Comparison of ENCODE assay signal across 28 cellular contexts in genomic region chr5:65727491-65728156, GRCh38. TPM values are rescaled to one million over a fixed set of nuclear protein-coding genes. Genes with fewer than 3 reads are reported as not detected.
DNase-seq lines count a peak whose midpoint lies in the region; ATAC-seq, FAIRE-seq and TF ChIP-seq lines count a peak whose summit lies in the region.
"Had no signal": no experiment of that assay in that cellular context is flagged by ENCODE, and none has a peak within 500 bp of the region (broad histone marks: within the 10 kb centered on the region; RNA-seq: fewer than 3 reads in every experiment).

No MANE protein-coding gene starts in this region.

- ATAC-seq in GM23338 (no peak), GM12878 (peak; percentile 20), foreskin keratinocyte (no peak), HG03378 (IDR thresholded peaks at IDR 0.05; ENCODE audit: unreplicated experiment) (no peak)
- ATAC-seq: SK-N-SH treated with all-trans-retinoic acid at 6 μM for 48 hours, T-cell had no signal

- 45% methylated on average over 7 of the region's 7 CpGs for WGBS in GM12878 (ENCODE audit: insufficient coverage, insufficient replicate concordance, low lambda C conversion rate, missing lambda C conversion rate)
- 63 to 68% methylated on average over 7 of the region's 7 CpGs for WGBS in thyroid gland, 2 donors

- H3K9ac ChIP-seq in GM12878 (ENCODE audit: control insufficient read depth, insufficient read depth, low read length), result no peak overlapping the region

- H3K27ac ChIP-seq in GM23338 (ENCODE audit: low read depth) (no peak overlapping the region), GM12878 (ENCODE audit: control insufficient read depth, insufficient read depth) (0 out of 2 replicates have a peak overlapping the region, but pooled peaks have one; percentile 4), foreskin keratinocyte (peak overlapping the region; percentile 2), thyroid gland (peak overlapping the region in 2 of 3 donors; percentile 40 to 47), SJCRH30 (no peak overlapping the region)

- H3K9me3 ChIP-seq in GM12878 (replicated peaks; ENCODE audit: control insufficient read depth, insufficient read depth, low read length) (no peaks in the 10 kb centered on the region), thyroid gland (no peaks in the 10 kb centered on the region), SJCRH30 (replicated peaks) (no peaks in the 10 kb centered on the region)
- H3K9me3 ChIP-seq: MG63 had no signal

- peaks cover 35% of the 10 kb centered on the region for H3K4me1 Mint-ChIP-seq in GM23338

- CTCF ChIA-PET in GM12878 (lab: Yijun Ruan, JAX), result interaction anchor here (1.0 to 2.6 kb wide), 5 partner anchors 14 to 444 kb away, joined by 3 to 20 read pairs (median 4); no protein-coding TSS in a partner anchor

- H3K4me2 ChIP-seq in GM23338, result peak overlapping the region; percentile 17; the same call in 1 of the 2 replicates
- peak overlapping the region; percentile 26 for H3K4me2 ChIP-seq in GM12878 (ENCODE audit: control insufficient read depth, insufficient read depth)

- RAD21 ChIA-PET in GM12878 (lab: Charles Lee; ENCODE audit: unreplicated experiment), result interaction anchor here (1.6 kb wide), 2 partner anchors 9 to 99 kb away, joined by 5 to 6 read pairs; no protein-coding TSS in a partner anchor

- peaks cover 18% of the 10 kb centered on the region for H3K36me3 Mint-ChIP-seq in GM23338 (ENCODE audit: low read depth)
- H3K36me3 Mint-ChIP-seq: T-cell had no signal

- peaks cover 39% of the 10 kb centered on the region for H3K4me1 ChIP-seq in GM23338 (ENCODE audit: insufficient read depth)
- H3K4me1 ChIP-seq in GM12878 (ENCODE audit: control insufficient read depth, insufficient read depth, low read length), result peaks cover 13% of the 10 kb centered on the region
- peaks cover 17% of the 10 kb centered on the region for H3K4me1 ChIP-seq in foreskin keratinocyte
- H3K4me1 ChIP-seq in thyroid gland, result peaks cover 9 to 13% of the 10 kb centered on the region in 2 donors
- peaks cover 3% of the 10 kb centered on the region; the same call in 1 of the 2 replicates for H3K4me1 ChIP-seq in SJCRH30

- TF ChIP-seq POLR2A in GM12878 (IDR thresholded peaks at IDR 0.05; ENCODE audit: low read depth, low read length), result no peak
- TF ChIP-seq POLR2A in thyroid gland (IDR thresholded peaks at IDR 0.05), result no peak

- in situ Hi-C loops in GM12878 (cut with MboI), result no loop called here

- H3K36me3 ChIP-seq in GM23338 (ENCODE audit: insufficient read depth) (no peaks in the 10 kb centered on the region), GM12878 (ENCODE audit: control insufficient read depth in 2 of 2, insufficient read depth in 2 of 2, low read length in 1 of 2) (no peaks in the 10 kb centered on the region), thyroid gland (no peaks in the 10 kb centered on the region), SJCRH30 (peaks cover 10% of the 10 kb centered on the region; the same call in 1 of the 2 replicates)

- H3K4me3 ChIP-seq in GM23338 (no peak overlapping the region), GM12878 (0 out of 2 replicates have a peak overlapping the region, but pooled peaks have one; percentile 19), thyroid gland (replicated peaks in 1 of 3) (no peak overlapping the region), SJCRH30 (no peak overlapping the region)
- H3K4me3 ChIP-seq: MG63 had no signal

- no peak overlapping the region for H3K4me3 Mint-ChIP-seq in GM23338
- H3K4me3 Mint-ChIP-seq: T-cell had no signal

- peaks cover 3% of the 10 kb centered on the region for H3F3A ChIP-seq in GM23338 (replicated peaks; ENCODE audit: low read depth)

- H3K27me3 ChIP-seq in GM23338 (ENCODE audit: insufficient read depth), result no peaks in the 10 kb centered on the region
- no peaks in the 10 kb centered on the region for H3K27me3 ChIP-seq in GM12878 (replicated peaks in 1 of 2; ENCODE audit: control insufficient read depth in 2 of 2, insufficient read depth in 2 of 2, low read length in 1 of 2)
- H3K27me3 ChIP-seq in foreskin keratinocyte, result no peaks in the 10 kb centered on the region
- H3K27me3 ChIP-seq in thyroid gland, result no peaks in the 10 kb centered on the region
- H3K27me3 ChIP-seq in SJCRH30, result no peaks in the 10 kb centered on the region
- H3K27me3 ChIP-seq: MG63 had no signal

- H4K20me1 ChIP-seq in GM23338 (replicated peaks; ENCODE audit: insufficient read depth), result peaks cover 52% of the 10 kb centered on the region
- no peaks in the 10 kb centered on the region for H4K20me1 ChIP-seq in GM12878 (ENCODE audit: control insufficient read depth, insufficient read depth)

- H3K27me3 Mint-ChIP-seq in GM23338 (ENCODE audit: insufficient read depth, low read depth, poor library complexity), result peaks cover 3% of the 10 kb centered on the region
- H3K27me3 Mint-ChIP-seq: CD4-positive, CD25-positive, alpha-beta regulatory T cell; T-cell had no signal

- FAIRE-seq in GM12878 (lab: Jason Lieb, UNC), result no peak
- FAIRE-seq: GM18507, H1, HTR-8/SVneo, RCC 7860 had no signal

- no TSS peak for BruUV-seq in GM12878 (replicated peaks; lab: Mats Ljungman, UMichigan)

- SMC1A ChIA-PET in GM12878 (lab: Charles Lee; ENCODE audit: uncharacterized antibody, unreplicated experiment), result interaction anchor here (0.6 to 2.8 kb wide), 10 partner anchors 10 to 412 kb away, joined by 3 to 13 read pairs (median 3); no protein-coding TSS in a partner anchor

- no peak for TF ChIP-seq RAD21 in GM12878 (IDR thresholded peaks at IDR 0.05; ENCODE audit: insufficient read depth, low read depth, low read length)

- POLR2A ChIA-PET in GM12878 (lab: Charles Lee), result interaction anchor here (0.5 to 1.2 kb wide), 5 partner anchors 12 to 163 kb away, joined by 3 to 9 read pairs (median 4); no protein-coding TSS in a partner anchor

- TF ChIP-seq EP300 in GM12878 (IDR thresholded peaks at IDR 0.05; ENCODE audit: borderline replicate concordance in 1 of 2, control insufficient read depth in 1 of 2, low read depth in 2 of 2, low read length in 2 of 2), result no peak

- TF ChIP-seq CTCF in GM23338 (conservative IDR thresholded peaks at IDR 0.05; ENCODE audit: low read depth in 2 of 2) (no peak), GM12878 (IDR thresholded peaks at IDR 0.05 in 2 of 3, conservative IDR thresholded peaks at IDR 0.05 in 1 of 3; ENCODE audit: control insufficient read depth in 2 of 3, extremely low read depth in 1 of 3, insufficient read depth in 1 of 3, low read depth in 3 of 3, low read length in 3 of 3) (no peak), foreskin keratinocyte (conservative IDR thresholded peaks at IDR 0.05) (no peak), thyroid gland (IDR thresholded peaks at IDR 0.05) (no peak)

- intact Hi-C loops in GM12878 (cut with micrococcal nuclease; ENCODE audit: unreplicated experiment) (no loop called here), thyroid gland (cut with DNase I) (no loop called here)

- H3K27ac Mint-ChIP-seq in GM23338, result no peak overlapping the region
- H3K27ac Mint-ChIP-seq: T-cell had no signal

- no peaks in the 10 kb centered on the region for H3K9me2 ChIP-seq in GM23338 (ENCODE audit: insufficient read depth)

- H3K79me2 ChIP-seq in GM23338 (replicated peaks; ENCODE audit: insufficient read depth) (peaks cover 97% of the 10 kb centered on the region), GM12878 (ENCODE audit: control insufficient read depth, insufficient read depth, low read length) (peaks cover 22% of the 10 kb centered on the region)

- H3K9me3 Mint-ChIP-seq in GM23338, result no peaks in the 10 kb centered on the region; the same call in 1 of the 3 replicates
- H3K9me3 Mint-ChIP-seq: CD4-positive, CD25-positive, alpha-beta regulatory T cell; T-cell had no signal

- DNase-seq in GM23338 (ENCODE audit: low spot score), result no peak
- DNase-seq in GM12878 (ENCODE audit: low read depth, low spot score), result no peak
- DNase-seq in foreskin keratinocyte, result peak in 1 of 2 donors; percentile 19
- DNase-seq in thyroid gland, result peak in 1 of 2 donors; percentile 8
- no peak for DNase-seq in SJCRH30
- DNase-seq in NCI-H2171 (lab: John Stamatoyannopoulos, UW), result no peak
- DNase-seq in NCI-H446 treated with DMSO at 0.1 percent for 48 hours (lab: John Stamatoyannopoulos, UW), result no peak
- DNase-seq: AML-193; CD4-positive, CD25-positive, alpha-beta regulatory T cell; COR-L47; GDM1; IMR-90; Kasumi-1; MG63; NCI-H1048; NCI-H1436; NCI-H2029; NCI-H2171 treated with DMSO at 0.1 percent for 48 hours; NCI-H446; NK-92 treated with Interleukin-12 subunit alpha and Interleukin-12 subunit beta, amount 100 ng/mL, for 24 hours; SHP77 treated with DMSO at 0.1 percent for 48 hours; T-cell had no signal

- H2AFZ ChIP-seq in GM23338 (no peak overlapping the region), GM12878 (ENCODE audit: control insufficient read depth, low read depth, low read length) (no peak overlapping the region)

RNA-seq across cellular contexts. Expression of gene NLN, which starts 5.6 kb away (rescaled TPM):
- 155 and 168 TPM in 2 replicates for total RNA-seq in GM23338 (2014; rRNA removed; shearing (Covaris generic))
- polyA plus RNA-seq in GM23338 (2016; fragmentation: Nextera tagmentation; extraction: Ambion mirVana) (49.5 and 56.4 TPM in 2 replicates), GM12878 (2011; rRNA removed) (15.9 and 23.4 TPM in 2 replicates), GM12878 (2014; fragmentation: Illumina TruSeq; extraction: Trizol) (35.2 and 40.4 TPM in 2 replicates), GM12878 (2014; fragmentation: Nextera tagmentation; extraction: Ambion mirVana) (1 to 10 TPM; 6.8 to 9.2 TPM), GM12878 (2014; rRNA removed) (26.0 and 27.8 TPM in 2 replicates), GM12878 (2016; fragmentation: Nextera tagmentation; extraction: Ambion mirVana) (10 to 100 TPM; 56.1 to 56.9 TPM), foreskin keratinocyte (9.4 and 12.0 TPM in 2 replicates)
- total RNA-seq in GM12878 (2013; cell fraction: nucleolus; rRNA removed), result 22.6 and 24.3 TPM in 2 replicates
- total RNA-seq in GM12878 (2014; rRNA removed) (29.6 and 31.6 TPM in 2 replicates), GM12878 (2014; rRNA removed; fragmentation: Illumina TruSeq; extraction: Trizol) (33.4 and 35.1 TPM in 2 replicates), GM12878 (2021) (38.8 and 43.8 TPM in 2 replicates), foreskin keratinocyte (37.4 and 39.1 TPM in 2 replicates), thyroid gland (10 to 100 TPM in 3 of 4 donors, 1 to 10 TPM in 1; 8.7 to 17.5 (median 13.1) TPM)
- 6.9 TPM for polyA plus RNA-seq in GM12878 (2011; ENCODE audit: low read depth)
- 11.4 and 11.6 TPM in 2 replicates for polyA plus RNA-seq in GM12878 (2011; cell fraction: cytosol; rRNA removed)
- 6.4 and 7.1 TPM in 2 replicates for polyA plus RNA-seq in GM12878 (2011; cell fraction: nucleus; rRNA removed)
- polyA plus RNA-seq in GM12878 (2012), result 8.4 and 10.3 TPM in 2 replicates
- 28.8 and 32.2 TPM in 2 replicates for polyA minus RNA-seq in GM12878 (2011; rRNA and poly(A)+ RNA removed)
- 7.1 and 11.5 TPM in 2 replicates for polyA minus RNA-seq in GM12878 (2011; cell fraction: cytosol; rRNA and poly(A)+ RNA removed)
- 4.8 and 7.5 TPM in 2 replicates for polyA minus RNA-seq in GM12878 (2011; cell fraction: nucleus; rRNA and poly(A)+ RNA removed)
- total RNA-seq in SJCRH30 (2014; rRNA removed; shearing (Covaris generic)), result 32.0 and 35.0 TPM in 2 replicates

RNA-seq across cellular contexts. Expression of gene SGTB, which starts 5.7 kb away (rescaled TPM):
- 12.5 and 14.8 TPM in 2 replicates for total RNA-seq in GM23338 (2014; rRNA removed; shearing (Covaris generic))
- polyA plus RNA-seq in GM23338 (2016; fragmentation: Nextera tagmentation; extraction: Ambion mirVana), result 6.4 and 8.0 TPM in 2 replicates
- total RNA-seq in GM12878 (2013; cell fraction: nucleolus; rRNA removed), result 7.8 and 9.2 TPM in 2 replicates
- total RNA-seq in GM12878 (2014; rRNA removed), result 4.5 and 5.1 TPM in 2 replicates
- total RNA-seq in GM12878 (2014; rRNA removed; fragmentation: Illumina TruSeq; extraction: Trizol), result 5.3 and 5.7 TPM in 2 replicates
- total RNA-seq in GM12878 (2021), result 7.8 and 8.3 TPM in 2 replicates
- polyA plus RNA-seq in GM12878 (2011; ENCODE audit: low read depth), result 1.5 TPM
- 5.7 and 11.6 TPM in 2 replicates for polyA plus RNA-seq in GM12878 (2011; rRNA removed)
- 1.8 and 2.1 TPM in 2 replicates for polyA plus RNA-seq in GM12878 (2011; cell fraction: cytosol; rRNA removed)
- 2.3 and 2.9 TPM in 2 replicates for polyA plus RNA-seq in GM12878 (2011; cell fraction: nucleus; rRNA removed)
- 2.3 and 2.9 TPM in 2 replicates for polyA plus RNA-seq in GM12878 (2012)
- 5.4 and 5.5 TPM in 2 replicates for polyA plus RNA-seq in GM12878 (2014; fragmentation: Illumina TruSeq; extraction: Trizol)
- 1 to 10 TPM; 1.0 to 1.4 TPM for polyA plus RNA-seq in GM12878 (2014; fragmentation: Nextera tagmentation; extraction: Ambion mirVana)
- polyA plus RNA-seq in GM12878 (2014; rRNA removed), result 2.4 and 3.0 TPM in 2 replicates
- 1 to 10 TPM; 5.4 to 5.5 TPM for polyA plus RNA-seq in GM12878 (2016; fragmentation: Nextera tagmentation; extraction: Ambion mirVana)
- 2.2 and 4.5 TPM in 2 replicates for polyA minus RNA-seq in GM12878 (2011; rRNA and poly(A)+ RNA removed)
- polyA minus RNA-seq in GM12878 (2011; cell fraction: cytosol; rRNA and poly(A)+ RNA removed), result 1.6 and 1.9 TPM in 2 replicates
- polyA minus RNA-seq in GM12878 (2011; cell fraction: nucleus; rRNA and poly(A)+ RNA removed), result 2.2 and 2.9 TPM in 2 replicates
- 8.1 and 8.8 TPM in 2 replicates for total RNA-seq in foreskin keratinocyte
- 2.6 and 3.4 TPM in 2 replicates for polyA plus RNA-seq in foreskin keratinocyte
- 10 to 100 TPM in 1 of 4 donors, 1 to 10 TPM in 3; 5.0 to 12.0 (median 6.3) TPM for total RNA-seq in thyroid gland
- total RNA-seq in SJCRH30 (2014; rRNA removed; shearing (Covaris generic)), result 15.2 and 15.3 TPM in 2 replicates

Comparison
In these comparisons a context has a peak if more than half of its experiments do, and no peak if none do; other contexts are left out.
1. H3K27ac ChIP-seq: peak in GM12878 (single experiment), foreskin keratinocyte (single experiment) and thyroid gland (2 of 3); none in GM23338 (single experiment) and SJCRH30 (single experiment).